Comparison of ENCODE assay signal across 8 cellular contexts in the genomic region with DNA sequence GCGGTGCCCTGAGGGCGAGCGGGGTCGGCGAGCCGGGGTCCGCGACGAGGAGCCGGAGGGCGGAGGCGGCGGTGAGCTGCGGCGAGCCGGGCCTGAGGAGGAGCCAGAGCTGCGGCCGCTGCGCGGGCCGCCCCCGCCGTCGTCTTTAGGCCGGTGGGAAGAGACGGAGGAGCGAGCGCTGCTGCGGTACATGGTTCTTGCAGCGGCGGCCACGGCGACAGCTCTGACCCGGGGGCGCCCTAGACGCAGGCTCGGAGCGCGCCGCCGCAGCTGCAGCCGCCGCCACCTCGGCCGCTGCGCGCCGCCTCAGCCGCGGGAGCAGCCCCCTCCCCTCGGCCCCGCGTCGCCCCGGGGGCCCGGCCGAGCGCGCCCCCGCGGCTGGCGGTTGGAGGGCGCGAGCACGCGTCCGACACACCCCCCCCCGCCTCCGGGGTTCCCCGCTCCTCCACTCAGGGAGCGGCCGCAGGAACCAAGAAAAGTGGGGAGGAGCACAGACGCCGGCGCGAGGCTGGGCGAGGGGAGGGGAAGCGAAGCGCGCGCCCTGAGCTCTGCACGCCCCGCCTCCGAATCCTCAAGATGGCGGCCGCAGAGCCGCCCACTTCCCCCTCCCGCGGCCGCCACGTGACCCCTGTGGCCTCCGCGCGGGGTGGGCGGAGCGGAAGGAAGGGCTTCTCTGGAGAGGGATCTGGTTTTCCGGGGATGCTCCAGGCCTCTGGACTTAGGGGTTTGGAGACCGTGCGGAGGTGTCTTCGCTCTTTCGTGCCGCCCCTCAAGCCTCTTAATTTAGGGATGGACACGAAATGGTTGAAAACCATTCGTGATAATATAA. TPM values are rescaled to one million over a fixed set of nuclear protein-coding genes. Genes with fewer than 3 reads are reported as not detected.
DNase-seq lines count a peak whose midpoint lies in the region; ATAC-seq and TF ChIP-seq lines count a peak whose summit lies in the region.

A gene with protein sequence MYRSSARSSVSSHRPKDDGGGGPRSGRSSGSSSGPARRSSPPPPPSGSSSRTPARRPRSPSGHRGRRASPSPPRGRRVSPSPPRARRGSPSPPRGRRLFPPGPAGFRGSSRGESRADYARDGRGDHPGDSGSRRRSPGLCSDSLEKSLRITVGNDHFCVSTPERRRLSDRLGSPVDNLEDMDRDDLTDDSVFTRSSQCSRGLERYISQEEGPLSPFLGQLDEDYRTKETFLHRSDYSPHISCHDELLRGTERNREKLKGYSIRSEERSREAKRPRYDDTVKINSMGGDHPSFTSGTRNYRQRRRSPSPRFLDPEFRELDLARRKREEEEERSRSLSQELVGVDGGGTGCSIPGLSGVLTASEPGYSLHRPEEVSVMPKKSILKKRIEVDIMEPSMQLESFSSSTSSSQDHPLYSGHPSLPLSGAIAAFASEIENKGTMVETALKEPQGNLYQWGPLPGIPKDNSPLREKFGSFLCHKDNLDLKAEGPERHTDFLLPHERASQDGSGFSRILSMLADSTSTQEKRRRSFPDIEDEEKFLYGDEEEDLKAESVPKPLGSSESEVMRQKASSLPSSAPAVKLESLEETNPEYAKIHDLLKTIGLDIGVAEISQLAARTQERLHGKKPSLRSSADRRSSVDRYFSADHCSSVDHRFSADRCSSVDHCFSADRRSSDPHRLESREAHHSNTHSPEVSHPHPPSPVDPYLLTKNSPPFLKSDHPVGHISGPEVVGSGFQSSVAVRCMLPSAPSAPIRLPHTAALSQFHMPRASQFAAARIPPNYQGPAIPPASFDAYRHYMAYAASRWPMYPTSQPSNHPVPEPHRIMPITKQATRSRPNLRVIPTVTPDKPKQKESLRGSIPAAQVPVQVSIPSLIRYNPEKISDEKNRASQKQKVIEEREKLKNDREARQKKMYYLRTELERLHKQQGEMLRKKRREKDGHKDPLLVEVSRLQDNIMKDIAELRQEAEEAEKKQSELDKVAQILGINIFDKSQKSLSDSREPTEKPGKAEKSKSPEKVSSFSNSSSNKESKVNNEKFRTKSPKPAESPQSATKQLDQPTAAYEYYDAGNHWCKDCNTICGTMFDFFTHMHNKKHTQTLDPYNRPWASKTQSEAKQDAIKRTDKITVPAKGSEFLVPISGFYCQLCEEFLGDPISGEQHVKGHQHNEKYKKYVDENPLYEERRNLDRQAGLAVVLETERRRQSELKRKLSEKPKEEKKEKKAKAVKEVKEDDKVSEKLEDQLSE (N-terminal part only) (minus strand): TSS at position 474 of the 829 bp plus-strand sequence. CDS start 282 bp downstream, at position 192.

- H3K4me3 Mint-ChIP-seq in activated naive CD8-positive, alpha-beta T cell treated with anti-CD3 and anti-CD28 coated beads, Interleukin-2, amount 50 U/mL, for 24 hours, result peak within 1 kb of the TSS; percentile 85

- H2AFZ ChIP-seq in parathyroid adenoma, result peak within 1 kb of the TSS; percentile 99

- H3K27me3 Mint-ChIP-seq in activated naive CD8-positive, alpha-beta T cell treated with anti-CD3 and anti-CD28 coated beads, Interleukin-2, amount 50 U/mL, for 24 hours, result no peaks in the 10 kb centered on the region

- H3K4me1 Mint-ChIP-seq in activated naive CD8-positive, alpha-beta T cell treated with anti-CD3 and anti-CD28 coated beads, Interleukin-2, amount 50 U/mL, for 24 hours, result peaks cover 41% of the 10 kb centered on the region

- H3K4me2 ChIP-seq in parathyroid adenoma (ENCODE audit: low read length), result peak within 1 kb of the TSS; percentile 68

- H3K36me3 ChIP-seq in cardiac muscle cell (peaks cover 10% of the 10 kb centered on the region), parathyroid adenoma (ENCODE audit: control insufficient read depth, insufficient read depth, low read length) (no peaks in the 10 kb centered on the region), tibial artery (peaks cover 2 to 13% (median 12%) of the 10 kb centered on the region in 3 donors)

- H3K9me3 ChIP-seq in cardiac muscle cell (ENCODE audit: low read depth) (no peaks in the 10 kb centered on the region), parathyroid adenoma (ENCODE audit: control insufficient read depth, low read length) (no peaks in the 10 kb centered on the region), tibial artery (no peaks in the 10 kb centered on the region)

- TF ChIP-seq CTCF in GM12875 (IDR thresholded peaks at IDR 0.05; ENCODE audit: borderline replicate concordance, insufficient read depth, low read depth, low read length) (no peak), cardiac muscle cell (IDR thresholded peaks at IDR 0.05; ENCODE audit: low read depth, low read length) (no peak), parathyroid adenoma (IDR thresholded peaks at IDR 0.05) (no peak), tibial artery (IDR thresholded peaks at IDR 0.05) (no peak)

- H3K27me3 ChIP-seq in cardiac muscle cell (no peaks in the 10 kb centered on the region), parathyroid adenoma (ENCODE audit: control insufficient read depth, insufficient read depth, low read length) (no peaks in the 10 kb centered on the region), tibial artery (no peaks in the 10 kb centered on the region)

- peak within 1 kb of the TSS; percentile 90 for H3K27ac Mint-ChIP-seq in activated naive CD8-positive, alpha-beta T cell treated with anti-CD3 and anti-CD28 coated beads, Interleukin-2, amount 50 U/mL, for 24 hours

- peaks cover 16% of the 10 kb centered on the region for H3K79me2 ChIP-seq in parathyroid adenoma

- no peak within 1 kb of the TSS for H3K9ac ChIP-seq in parathyroid adenoma

- H3K27ac ChIP-seq in cardiac muscle cell, result peak within 1 kb of the TSS; percentile 87
- peak within 1 kb of the TSS; percentile 63 for H3K27ac ChIP-seq in parathyroid adenoma
- peak within 1 kb of the TSS; percentile 83 to 88 for H3K27ac ChIP-seq in tibial artery

- H3K4me3 ChIP-seq in GM12875 (ENCODE audit: low read depth, low read length) (peak within 1 kb of the TSS; percentile 69), cardiac muscle cell (peak within 1 kb of the TSS; percentile 77), parathyroid adenoma (ENCODE audit: low read depth, low read length) (peak within 1 kb of the TSS; percentile 71), tibial artery (peak within 1 kb of the TSS; percentile 78 to 96)

- H3K4me1 ChIP-seq in cardiac muscle cell (ENCODE audit: low read depth) (peaks cover 12% of the 10 kb centered on the region), parathyroid adenoma (peaks cover 4% of the 10 kb centered on the region), tibial artery (peaks cover 0 to 26% (median 18%) of the 10 kb centered on the region in 4 donors)

- no peaks in the 10 kb centered on the region for H3K9me3 Mint-ChIP-seq in activated naive CD8-positive, alpha-beta T cell treated with anti-CD3 and anti-CD28 coated beads, Interleukin-2, amount 50 U/mL, for 24 hours

- peak; percentile 86 for ATAC-seq in HG02840 (IDR thresholded peaks at IDR 0.05; ENCODE audit: low FRiP score, unreplicated experiment)
- ATAC-seq in activated naive CD8-positive, alpha-beta T cell treated with anti-CD3 and anti-CD28 coated beads, Interleukin-2, amount 50 U/mL, for 24 hours, result peak; percentile 93

- H3K36me3 Mint-ChIP-seq in activated naive CD8-positive, alpha-beta T cell treated with anti-CD3 and anti-CD28 coated beads, Interleukin-2, amount 50 U/mL, for 24 hours (ENCODE audit: low read depth), result peaks cover 5% of the 10 kb centered on the region

- intact Hi-C loops in tibial artery (cut with DNase I; ENCODE audit: low total_unique reads), result loop anchor here (5.0 to 10.0 kb wide), 2 partner anchors 58 to 135 kb away; a partner anchor contains a TSS

- peak; percentile 87 for DNase-seq in NCI-H1436 treated with DMSO at 0.1 percent for 48 hours (lab: John Stamatoyannopoulos, UW)
- DNase-seq in T follicular helper cell (ENCODE audit: low read depth), result peak; percentile 90
- peak; percentile 93 for DNase-seq in activated naive CD8-positive, alpha-beta T cell treated with anti-CD3 and anti-CD28 coated beads, Interleukin-2, amount 50 U/mL, for 24 hours
- peak; percentile 99 for DNase-seq in cardiac muscle cell (ENCODE audit: low read depth in 1 of 2, low spot score in 1 of 2)
- DNase-seq in tibial artery, result peak; percentile 94 to 98

RNA-seq across cellular contexts. Expression of the gene that starts here (rescaled TPM):
- 14.8 and 27.2 TPM in 2 replicates for total RNA-seq in cardiac muscle cell
- 16.2 and 22.9 TPM in 2 replicates for polyA plus RNA-seq in cardiac muscle cell

Comparison
In these comparisons a context has a peak if more than half of its experiments do, and no peak if none do; other contexts are left out.
1. Peak in every context shown above with its lines: DNase-seq, ATAC-seq, H3K4me3 ChIP-seq and H3K27ac ChIP-seq.